7 cellular contexts compared by ENCODE assay signal in the genomic region with DNA sequence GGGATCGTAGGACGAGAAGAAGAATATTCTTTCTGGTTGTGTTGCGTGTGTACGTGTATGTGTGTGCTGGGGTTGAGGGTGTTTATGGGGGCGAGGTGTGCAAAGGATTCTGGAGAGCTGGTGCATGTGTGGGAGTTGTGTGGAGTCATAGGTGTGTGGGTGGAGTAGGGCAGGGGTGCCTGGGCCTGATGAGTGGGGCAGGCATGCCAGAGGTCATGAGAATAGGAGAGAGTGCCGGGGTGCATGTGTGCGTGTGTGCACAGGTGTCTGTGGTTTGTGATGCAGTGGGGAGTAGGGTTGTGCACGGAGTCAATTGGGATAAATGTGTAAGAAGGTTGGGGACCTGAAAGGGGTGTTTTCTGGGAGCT. TPM values are rescaled to one million over a fixed set of nuclear protein-coding genes. Genes with fewer than 3 reads are reported as not detected.
DNase-seq lines count a peak whose midpoint lies in the region; ATAC-seq and TF ChIP-seq lines count a peak whose summit lies in the region.
"Had no signal": no experiment of that assay in that cellular context is flagged by ENCODE, and none has a peak within 500 bp of the region (broad histone marks: within the 10 kb centered on the region; RNA-seq: fewer than 3 reads in every experiment).

No MANE protein-coding gene starts in this region.

- no peaks in the 10 kb centered on the region for H3K27me3 ChIP-seq in left ventricle myocardium inferior (ENCODE audit: low read depth)
- H3K27me3 ChIP-seq in subcutaneous abdominal adipose tissue (ENCODE audit: control insufficient read depth in 5 of 5, insufficient read depth in 4 of 5, low read length in 5 of 5) = no peaks in the 10 kb centered on the region

- no peak for DNase-seq in activated CD4-positive, CD25-positive, alpha-beta regulatory T cell treated with anti-CD3 and anti-CD28 coated beads, Interleukin-2, amount 50 U/mL, for 72 hours
- DNase-seq in left ventricle myocardium inferior (no peak), kidney tubule cell (ENCODE audit: low spot score) (no peak), NCI-H345 treated with DMSO at 0.1 percent for 48 hours (lab: John Stamatoyannopoulos, UW; ENCODE audit: unreplicated experiment) (no peak)

- peaks cover 34% of the 10 kb centered on the region for H3K4me1 ChIP-seq in left ventricle myocardium inferior
- H3K4me1 ChIP-seq in subcutaneous abdominal adipose tissue (ENCODE audit: control insufficient read depth in 5 of 5, insufficient read depth in 5 of 5, low read length in 5 of 5) = peaks cover 1 to 39% (median 27%) of the 10 kb centered on the region in 5 donors

- no peaks in the 10 kb centered on the region for H3K9me3 ChIP-seq in left ventricle myocardium inferior (replicated peaks)
- H3K9me3 ChIP-seq in subcutaneous abdominal adipose tissue (ENCODE audit: control insufficient read depth in 5 of 5, low read length in 5 of 5) = no peaks in the 10 kb centered on the region

- TF ChIP-seq CTCF in left ventricle myocardium inferior (IDR thresholded peaks at IDR 0.05; ENCODE audit: borderline replicate concordance) = no peak

- H3K36me3 ChIP-seq in left ventricle myocardium inferior = no peaks in the 10 kb centered on the region
- peaks cover 0 to 3% (median 0%) of the 10 kb centered on the region in 5 donors for H3K36me3 ChIP-seq in subcutaneous abdominal adipose tissue (ENCODE audit: control insufficient read depth in 5 of 5, insufficient read depth in 5 of 5, low read length in 5 of 5)

- ATAC-seq in activated CD4-positive, CD25-positive, alpha-beta regulatory T cell treated with anti-CD3 and anti-CD28 coated beads, Interleukin-2, amount 50 U/mL, for 24 hours = peak; percentile 55 to 67

- intact Hi-C loops in left ventricle myocardium inferior (cut with micrococcal nuclease) = no loop called here

- H3K27ac ChIP-seq in left ventricle myocardium inferior (replicated peaks) (peak overlapping the region; percentile 83), subcutaneous abdominal adipose tissue (ENCODE audit: low read depth, low read length) (no peak overlapping the region)
- H3K27ac ChIP-seq: C4-2B had no signal

- peak overlapping the region; percentile 80 for H3K4me3 ChIP-seq in left ventricle myocardium inferior
- peak overlapping the region; percentile 65 to 86 (median 77) for H3K4me3 ChIP-seq in subcutaneous abdominal adipose tissue (ENCODE audit: low read depth in 1 of 5, low read length in 5 of 5)

- H3K9ac ChIP-seq in subcutaneous abdominal adipose tissue (ENCODE audit: low read length in 5 of 5) = peak overlapping the region; percentile 38 to 73 (median 68)

RNA-seq across cellular contexts. Expression of gene TMEM91, which starts 0.6 kb away (rescaled TPM):
- 2.8 TPM for total RNA-seq in left ventricle myocardium inferior

RNA-seq across cellular contexts. Expression of gene B9D2, which starts 13.0 kb away (rescaled TPM):
- 2.5 TPM for total RNA-seq in left ventricle myocardium inferior

RNA-seq across cellular contexts. Expression of gene EXOSC5, which starts 20.2 kb away (rescaled TPM):
- 17.4 TPM for total RNA-seq in left ventricle myocardium inferior

RNA-seq across cellular contexts. Expression of gene BCKDHA, which starts 20.6 kb away (rescaled TPM):
- total RNA-seq in left ventricle myocardium inferior = 51.0 TPM

RNA-seq across cellular contexts. Expression of gene TGFB1, which starts 23.3 kb away (rescaled TPM):
- 14.9 TPM for total RNA-seq in left ventricle myocardium inferior
